ENCODE assay signal across 17 cellular contexts in genomic region chr17:61203765-61204164, GRCh38.
DNase-seq lines count a peak whose midpoint lies in the region; ATAC-seq and TF ChIP-seq lines count a peak whose summit lies in the region.
"Had no signal": no experiment of that assay in that cellular context is flagged by ENCODE, and none has a peak within 500 bp of the region (broad histone marks: within the 10 kb centered on the region; RNA-seq: fewer than 3 reads in every experiment).

No MANE protein-coding gene starts in this region.

- H3K4me1 ChIP-seq in GM23338 (ENCODE audit: insufficient read depth) (peaks cover 12% of the 10 kb centered on the region; the same call in 1 of the 2 replicates), left lung (peaks cover 11 to 22% of the 10 kb centered on the region in 2 donors), spleen (peaks cover 0 to 9% (median under 1%) of the 10 kb centered on the region in 6 donors), OCI-LY7 (ENCODE audit: insufficient read depth, low read length, poor library complexity, severe bottlenecking) (no peaks in the 10 kb centered on the region)

- DNase-seq in GM23338 (ENCODE audit: low spot score): no peak
- DNase-seq in caudate nucleus (lab: John Stamatoyannopoulos, UW): no peak
- no peak for DNase-seq in left lung
- DNase-seq in spleen: no peak
- DNase-seq in OCI-LY7 (ENCODE audit: low spot score): no peak
- DNase-seq in NCI-H2227 (lab: John Stamatoyannopoulos, UW; ENCODE audit: unreplicated experiment): no peak
- DNase-seq: activated CD4-positive, alpha-beta T cell treated with anti-CD3 and anti-CD28 coated beads, Interleukin-2, amount 50 U/mL, for 48 hours; activated T-cell treated with anti-CD3 and anti-CD28 coated beads, Interleukin-2, amount 50 U/mL, for 72 hours; EL; KG1; NCI-H1048; NCI-H2107; posterior cingulate gyrus; stimulated activated naive CD4-positive, alpha-beta T cell had no signal

- H3K36me3 ChIP-seq in GM23338 (ENCODE audit: insufficient read depth) (no peaks in the 10 kb centered on the region), left lung (no peaks in the 10 kb centered on the region), spleen (no peaks in the 10 kb centered on the region), OCI-LY7 (ENCODE audit: insufficient read depth, low read length) (no peaks in the 10 kb centered on the region)

- no peaks in the 10 kb centered on the region for H3F3A ChIP-seq in GM23338 (replicated peaks; ENCODE audit: low read depth)

- TF ChIP-seq CTCF in GM23338 (conservative IDR thresholded peaks at IDR 0.05; ENCODE audit: low read depth in 2 of 2) (no peak), left lung (IDR thresholded peaks at IDR 0.05) (no peak), spleen (IDR thresholded peaks at IDR 0.05 in 8 of 11, conservative IDR thresholded peaks at IDR 0.05 in 3 of 11) (no peak), OCI-LY7 (conservative IDR thresholded peaks at IDR 0.05; ENCODE audit: low read length) (no peak)

- 82 to 87% (median 84%) methylated on average over 6 of the region's 6 CpGs for WGBS in spleen, 5 donors

- H2AFZ ChIP-seq in GM23338: no peak overlapping the region
- H2AFZ ChIP-seq in OCI-LY7 (ENCODE audit: low read length): no peak overlapping the region

- H3K27ac ChIP-seq in GM23338 (ENCODE audit: low read depth): peak overlapping the region; percentile 51; the same call in 1 of the 2 replicates
- H3K27ac ChIP-seq in caudate nucleus (ENCODE audit: low read depth, low read length): peak overlapping the region; percentile 40
- peak overlapping the region; percentile 1 to 66 for H3K27ac ChIP-seq in left lung
- peak overlapping the region in 6 of 8 donors; percentile 6 to 52 (median 34) for H3K27ac ChIP-seq in spleen
- no peak overlapping the region for H3K27ac ChIP-seq in OCI-LY7 (ENCODE audit: low read depth, low read length, poor library complexity, severe bottlenecking)
- H3K27ac ChIP-seq: epithelial cell of prostate had no signal

- intact Hi-C loops in left lung (cut with DNase I): no loop called here
- intact Hi-C loops in spleen (cut with DNase I; ENCODE audit: low total_unique reads): no loop called here
- intact Hi-C loops in OCI-LY7 (cut with micrococcal nuclease; ENCODE audit: unreplicated experiment): no loop called here

- H3K79me2 ChIP-seq in GM23338 (replicated peaks; ENCODE audit: insufficient read depth) (no peaks in the 10 kb centered on the region), OCI-LY7 (ENCODE audit: insufficient read depth, low read depth, low read length) (no peaks in the 10 kb centered on the region)

- H3K9me3 Mint-ChIP-seq in GM23338: no peaks in the 10 kb centered on the region
- H3K9me3 Mint-ChIP-seq: activated T-cell treated with anti-CD3 and anti-CD28 coated beads, Interleukin-2, amount 50 U/mL, for 72 hours had no signal

- POLR2A ChIA-PET in OCI-LY7 (lab: Charles Lee): no interaction called here

- H3K27me3 ChIP-seq in GM23338 (ENCODE audit: insufficient read depth): no peaks in the 10 kb centered on the region
- no peaks in the 10 kb centered on the region for H3K27me3 ChIP-seq in left lung
- no peaks in the 10 kb centered on the region for H3K27me3 ChIP-seq in spleen (replicated peaks in 1 of 7)

- H3K4me3 ChIP-seq in GM23338 (no peak overlapping the region), left lung (no peak overlapping the region), spleen (no peak overlapping the region), OCI-LY7 (ENCODE audit: low read depth, low read length, poor library complexity, severe bottlenecking) (no peak overlapping the region)

- ATAC-seq in GM23338: peak; percentile 60
- ATAC-seq in left lung: peak; percentile 6
- no peak for ATAC-seq in GM19328 (IDR thresholded peaks at IDR 0.05; ENCODE audit: unreplicated experiment)
- no peak for ATAC-seq in GM21367 (IDR thresholded peaks at IDR 0.05; ENCODE audit: unreplicated experiment)
- ATAC-seq: activated T-cell treated with anti-CD3 and anti-CD28 coated beads, Interleukin-2, amount 50 U/mL, for 72 hours had no signal

- no peaks in the 10 kb centered on the region for H3K27me3 Mint-ChIP-seq in GM23338 (ENCODE audit: insufficient read depth, low read depth, poor library complexity)

- no peaks in the 10 kb centered on the region for H3K36me3 Mint-ChIP-seq in GM23338 (ENCODE audit: low read depth)

- H3K4me1 Mint-ChIP-seq in GM23338: peaks cover 16% of the 10 kb centered on the region

- no peaks in the 10 kb centered on the region for H3K9me3 ChIP-seq in left lung
- H3K9me3 ChIP-seq in spleen: no peaks in the 10 kb centered on the region
- no peaks in the 10 kb centered on the region for H3K9me3 ChIP-seq in OCI-LY7 (ENCODE audit: low read length)

- BruUV-seq in OCI-LY7 (replicated peaks; lab: Mats Ljungman, UMichigan): no TSS peak

- TF ChIP-seq POLR2A in spleen (IDR thresholded peaks at IDR 0.05): no peak

- H3K4me2 ChIP-seq in GM23338 (0 out of 2 replicates have a peak overlapping the region, but pooled peaks have one; percentile 30), OCI-LY7 (ENCODE audit: low read length) (no peak overlapping the region)

- peak overlapping the region; percentile 43; the same call in 1 of the 2 replicates for H3K27ac Mint-ChIP-seq in GM23338
- H3K27ac Mint-ChIP-seq: activated T-cell treated with anti-CD3 and anti-CD28 coated beads, Interleukin-2, amount 50 U/mL, for 72 hours had no signal

- H3K9me2 ChIP-seq in GM23338 (ENCODE audit: insufficient read depth) (no peaks in the 10 kb centered on the region), OCI-LY7 (ENCODE audit: insufficient read depth, low read length) (no peaks in the 10 kb centered on the region)

- H3K4me3 Mint-ChIP-seq in GM23338: no peak overlapping the region
- H3K4me3 Mint-ChIP-seq: activated T-cell treated with anti-CD3 and anti-CD28 coated beads, Interleukin-2, amount 50 U/mL, for 72 hours had no signal

- H4K20me1 ChIP-seq in GM23338 (replicated peaks; ENCODE audit: insufficient read depth): no peaks in the 10 kb centered on the region
- no peaks in the 10 kb centered on the region for H4K20me1 ChIP-seq in OCI-LY7 (ENCODE audit: insufficient read depth, low read length)

- CTCF ChIA-PET in OCI-LY7 (lab: Charles Lee; ENCODE audit: unreplicated experiment): no interaction called here

TF ChIP-seq in GM23338, 12 proteins besides CTCF, POLR2A, EP300 and RAD21 (continues in another document):
- no peak for TF ChIP-seq ZNF462 (CRISPR knock-in tag; IDR thresholded peaks at IDR 0.05)
- TF ChIP-seq POLR2AphosphoS5 (IDR thresholded peaks at IDR 0.05; ENCODE audit: low read depth): no peak
- TF ChIP-seq EZH2 (IDR thresholded peaks at IDR 0.05; ENCODE audit: low read depth, unreplicated experiment): no peak
- no peak for TF ChIP-seq NANOG (IDR thresholded peaks at IDR 0.05; ENCODE audit: borderline replicate concordance)

Comparison
In these comparisons a context has a peak if more than half of its experiments do, and no peak if none do; other contexts are left out.
1. ATAC-seq: peak in GM23338 (single experiment) and left lung (single experiment); none in GM19328 (single experiment) and GM21367 (single experiment).